In the genomic region with DNA sequence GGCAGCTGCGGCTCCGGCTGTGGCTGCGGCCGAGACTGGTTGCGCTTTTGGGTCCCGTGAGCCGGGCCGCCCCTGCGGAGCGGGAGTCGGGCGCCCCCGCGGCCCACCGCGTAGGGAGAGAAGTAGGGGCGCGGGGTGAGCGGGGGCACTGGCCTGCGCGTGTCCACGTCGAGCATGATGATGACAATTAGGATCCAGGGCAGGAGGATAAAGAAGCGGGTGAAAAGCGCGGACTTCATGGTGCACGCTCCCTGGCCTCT, we compare ENCODE assay signal across 1 cellular context.
TF ChIP-seq lines count a peak whose summit lies in the region.

No MANE protein-coding gene starts in this region.

TF ChIP-seq in HEK293, 187 proteins besides CTCF, POLR2A, EP300 and RAD21 (continued from another document):
- no peak for TF ChIP-seq GLI2 (tag by site-specific recombination; IDR thresholded peaks at IDR 0.05; ENCODE audit: borderline replicate concordance, low read depth)
- TF ChIP-seq ZBTB21 (tag by site-specific recombination; IDR thresholded peaks at IDR 0.05), result no peak
- TF ChIP-seq ZNF610 (tag by site-specific recombination; IDR thresholded peaks at IDR 0.05; ENCODE audit: borderline replicate concordance), result 0 out of 2 replicates have a peak, but pooled peaks have one; percentile 12
- peak; percentile 14; the same call in 1 of the 2 replicates for TF ChIP-seq ZNF792 (tag by site-specific recombination; IDR thresholded peaks at IDR 0.05)
- no peak for TF ChIP-seq BCL11A (tag by site-specific recombination; IDR thresholded peaks at IDR 0.05; ENCODE audit: low read depth)
- no peak for TF ChIP-seq ZNF600 (tag by site-specific recombination; IDR thresholded peaks at IDR 0.05)
- TF ChIP-seq KLF8 (tag by site-specific recombination; IDR thresholded peaks at IDR 0.05), result peak; percentile 10; the same call in 1 of the 2 replicates
- peak; percentile 13; the same call in 1 of the 2 replicates for TF ChIP-seq ZNF423 (tag by site-specific recombination; IDR thresholded peaks at IDR 0.05)
- TF ChIP-seq ZFHX2 (tag by site-specific recombination; conservative IDR thresholded peaks at IDR 0.05), result peak; percentile 2; the same call in 1 of the 2 replicates
- TF ChIP-seq SCRT2 (tag by site-specific recombination; IDR thresholded peaks at IDR 0.05), result 0 out of 2 replicates have a peak, but pooled peaks have one; percentile 11
- TF ChIP-seq, protein P1, sequence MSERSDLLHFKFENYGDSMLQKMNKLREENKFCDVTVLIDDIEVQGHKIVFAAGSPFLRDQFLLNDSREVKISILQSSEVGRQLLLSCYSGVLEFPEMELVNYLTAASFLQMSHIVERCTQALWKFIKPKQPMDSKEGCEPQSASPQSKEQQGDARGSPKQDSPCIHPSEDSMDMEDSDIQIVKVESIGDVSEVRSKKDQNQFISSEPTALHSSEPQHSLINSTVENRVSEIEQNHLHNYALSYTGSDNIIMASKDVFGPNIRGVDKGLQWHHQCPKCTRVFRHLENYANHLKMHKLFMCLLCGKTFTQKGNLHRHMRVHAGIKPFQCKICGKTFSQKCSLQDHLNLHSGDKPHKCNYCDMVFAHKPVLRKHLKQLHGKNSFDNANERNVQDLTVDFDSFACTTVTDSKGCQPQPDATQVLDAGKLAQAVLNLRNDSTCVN (tag by site-specific recombination; optimal IDR thresholded peaks at IDR 0.05), result peak; percentile 84
- TF ChIP-seq, protein P2, sequence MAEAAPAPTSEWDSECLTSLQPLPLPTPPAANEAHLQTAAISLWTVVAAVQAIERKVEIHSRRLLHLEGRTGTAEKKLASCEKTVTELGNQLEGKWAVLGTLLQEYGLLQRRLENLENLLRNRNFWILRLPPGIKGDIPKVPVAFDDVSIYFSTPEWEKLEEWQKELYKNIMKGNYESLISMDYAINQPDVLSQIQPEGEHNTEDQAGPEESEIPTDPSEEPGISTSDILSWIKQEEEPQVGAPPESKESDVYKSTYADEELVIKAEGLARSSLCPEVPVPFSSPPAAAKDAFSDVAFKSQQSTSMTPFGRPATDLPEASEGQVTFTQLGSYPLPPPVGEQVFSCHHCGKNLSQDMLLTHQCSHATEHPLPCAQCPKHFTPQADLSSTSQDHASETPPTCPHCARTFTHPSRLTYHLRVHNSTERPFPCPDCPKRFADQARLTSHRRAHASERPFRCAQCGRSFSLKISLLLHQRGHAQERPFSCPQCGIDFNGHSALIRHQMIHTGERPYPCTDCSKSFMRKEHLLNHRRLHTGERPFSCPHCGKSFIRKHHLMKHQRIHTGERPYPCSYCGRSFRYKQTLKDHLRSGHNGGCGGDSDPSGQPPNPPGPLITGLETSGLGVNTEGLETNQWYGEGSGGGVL (tag by site-specific recombination; IDR thresholded peaks at IDR 0.05), result peak; percentile 20; the same call in 1 of the 2 replicates
- no peak for TF ChIP-seq HOXC10 (CRISPR knock-in tag; IDR thresholded peaks at IDR 0.05)
- TF ChIP-seq ZNF629 (tag by site-specific recombination; IDR thresholded peaks at IDR 0.05), result 0 out of 2 replicates have a peak, but pooled peaks have one; percentile 11
- TF ChIP-seq ZNF785 (tag by site-specific recombination; IDR thresholded peaks at IDR 0.05), result no peak
- peak; percentile 73 for TF ChIP-seq ZNF2 (tag by site-specific recombination; IDR thresholded peaks at IDR 0.05)
- TF ChIP-seq ZNF335 (tag by site-specific recombination; conservative IDR thresholded peaks at IDR 0.05), result peak; percentile 89
- TF ChIP-seq, protein P3, sequence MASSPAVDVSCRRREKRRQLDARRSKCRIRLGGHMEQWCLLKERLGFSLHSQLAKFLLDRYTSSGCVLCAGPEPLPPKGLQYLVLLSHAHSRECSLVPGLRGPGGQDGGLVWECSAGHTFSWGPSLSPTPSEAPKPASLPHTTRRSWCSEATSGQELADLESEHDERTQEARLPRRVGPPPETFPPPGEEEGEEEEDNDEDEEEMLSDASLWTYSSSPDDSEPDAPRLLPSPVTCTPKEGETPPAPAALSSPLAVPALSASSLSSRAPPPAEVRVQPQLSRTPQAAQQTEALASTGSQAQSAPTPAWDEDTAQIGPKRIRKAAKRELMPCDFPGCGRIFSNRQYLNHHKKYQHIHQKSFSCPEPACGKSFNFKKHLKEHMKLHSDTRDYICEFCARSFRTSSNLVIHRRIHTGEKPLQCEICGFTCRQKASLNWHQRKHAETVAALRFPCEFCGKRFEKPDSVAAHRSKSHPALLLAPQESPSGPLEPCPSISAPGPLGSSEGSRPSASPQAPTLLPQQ (tag by site-specific recombination; IDR thresholded peaks at IDR 0.05), result 0 out of 2 replicates have a peak, but pooled peaks have one; percentile 4
- TF ChIP-seq, protein P4, sequence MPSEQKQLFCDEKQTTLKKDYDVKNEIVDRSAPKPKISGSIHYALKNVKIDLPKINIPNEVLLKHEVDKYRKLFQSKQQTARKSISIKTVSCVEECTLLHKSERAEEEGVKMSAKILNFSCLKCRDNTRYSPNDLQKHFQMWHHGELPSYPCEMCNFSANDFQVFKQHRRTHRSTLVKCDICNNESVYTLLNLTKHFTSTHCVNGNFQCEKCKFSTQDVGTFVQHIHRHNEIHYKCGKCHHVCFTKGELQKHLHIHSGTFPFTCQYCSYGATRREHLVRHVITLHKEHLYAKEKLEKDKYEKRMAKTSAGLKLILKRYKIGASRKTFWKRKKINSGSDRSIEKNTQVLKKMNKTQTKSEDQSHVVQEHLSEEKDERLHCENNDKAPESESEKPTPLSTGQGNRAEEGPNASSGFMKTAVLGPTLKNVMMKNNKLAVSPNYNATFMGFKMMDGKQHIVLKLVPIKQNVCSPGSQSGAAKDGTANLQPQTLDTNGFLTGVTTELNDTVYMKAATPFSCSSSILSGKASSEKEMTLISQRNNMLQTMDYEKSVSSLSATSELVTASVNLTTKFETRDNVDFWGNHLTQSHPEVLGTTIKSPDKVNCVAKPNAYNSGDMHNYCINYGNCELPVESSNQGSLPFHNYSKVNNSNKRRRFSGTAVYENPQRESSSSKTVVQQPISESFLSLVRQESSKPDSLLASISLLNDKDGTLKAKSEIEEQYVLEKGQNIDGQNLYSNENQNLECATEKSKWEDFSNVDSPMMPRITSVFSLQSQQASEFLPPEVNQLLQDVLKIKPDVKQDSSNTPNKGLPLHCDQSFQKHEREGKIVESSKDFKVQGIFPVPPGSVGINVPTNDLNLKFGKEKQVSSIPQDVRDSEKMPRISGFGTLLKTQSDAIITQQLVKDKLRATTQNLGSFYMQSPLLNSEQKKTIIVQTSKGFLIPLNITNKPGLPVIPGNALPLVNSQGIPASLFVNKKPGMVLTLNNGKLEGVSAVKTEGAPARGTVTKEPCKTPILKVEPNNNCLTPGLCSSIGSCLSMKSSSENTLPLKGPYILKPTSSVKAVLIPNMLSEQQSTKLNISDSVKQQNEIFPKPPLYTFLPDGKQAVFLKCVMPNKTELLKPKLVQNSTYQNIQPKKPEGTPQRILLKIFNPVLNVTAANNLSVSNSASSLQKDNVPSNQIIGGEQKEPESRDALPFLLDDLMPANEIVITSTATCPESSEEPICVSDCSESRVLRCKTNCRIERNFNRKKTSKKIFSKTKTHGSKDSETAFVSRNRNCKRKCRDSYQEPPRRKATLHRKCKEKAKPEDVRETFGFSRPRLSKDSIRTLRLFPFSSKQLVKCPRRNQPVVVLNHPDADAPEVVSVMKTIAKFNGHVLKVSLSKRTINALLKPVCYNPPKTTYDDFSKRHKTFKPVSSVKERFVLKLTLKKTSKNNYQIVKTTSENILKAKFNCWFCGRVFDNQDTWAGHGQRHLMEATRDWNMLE (tag by site-specific recombination; conservative IDR thresholded peaks at IDR 0.05; ENCODE audit: low read depth), result no peak
- TF ChIP-seq, protein P5, sequence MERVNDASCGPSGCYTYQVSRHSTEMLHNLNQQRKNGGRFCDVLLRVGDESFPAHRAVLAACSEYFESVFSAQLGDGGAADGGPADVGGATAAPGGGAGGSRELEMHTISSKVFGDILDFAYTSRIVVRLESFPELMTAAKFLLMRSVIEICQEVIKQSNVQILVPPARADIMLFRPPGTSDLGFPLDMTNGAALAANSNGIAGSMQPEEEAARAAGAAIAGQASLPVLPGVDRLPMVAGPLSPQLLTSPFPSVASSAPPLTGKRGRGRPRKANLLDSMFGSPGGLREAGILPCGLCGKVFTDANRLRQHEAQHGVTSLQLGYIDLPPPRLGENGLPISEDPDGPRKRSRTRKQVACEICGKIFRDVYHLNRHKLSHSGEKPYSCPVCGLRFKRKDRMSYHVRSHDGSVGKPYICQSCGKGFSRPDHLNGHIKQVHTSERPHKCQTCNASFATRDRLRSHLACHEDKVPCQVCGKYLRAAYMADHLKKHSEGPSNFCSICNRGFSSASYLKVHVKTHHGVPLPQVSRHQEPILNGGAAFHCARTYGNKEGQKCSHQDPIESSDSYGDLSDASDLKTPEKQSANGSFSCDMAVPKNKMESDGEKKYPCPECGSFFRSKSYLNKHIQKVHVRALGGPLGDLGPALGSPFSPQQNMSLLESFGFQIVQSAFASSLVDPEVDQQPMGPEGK (tag by site-specific recombination; IDR thresholded peaks at IDR 0.05), result peak; percentile 46; the same call in 1 of the 2 replicates
- 0 out of 2 replicates have a peak, but pooled peaks have one; percentile 34 for TF ChIP-seq REPIN1 (tag by site-specific recombination; IDR thresholded peaks at IDR 0.05; ENCODE audit: low read depth)
- no peak for TF ChIP-seq ZNF561 (tag by site-specific recombination; IDR thresholded peaks at IDR 0.05; ENCODE audit: borderline replicate concordance)
- peak; percentile 20; the same call in 1 of the 2 replicates for TF ChIP-seq GLI4 (tag by site-specific recombination; IDR thresholded peaks at IDR 0.05)
- TF ChIP-seq KLF16 (tag by site-specific recombination; IDR thresholded peaks at IDR 0.05), result peak; percentile 37; the same call in 1 of the 2 replicates
- no peak for TF ChIP-seq ZNF169 (tag by site-specific recombination; IDR thresholded peaks at IDR 0.05)
- TF ChIP-seq ZXDB (tag by site-specific recombination; IDR thresholded peaks at IDR 0.05), result peak; percentile 32; the same call in 1 of the 2 replicates
- TF ChIP-seq, protein P6, sequence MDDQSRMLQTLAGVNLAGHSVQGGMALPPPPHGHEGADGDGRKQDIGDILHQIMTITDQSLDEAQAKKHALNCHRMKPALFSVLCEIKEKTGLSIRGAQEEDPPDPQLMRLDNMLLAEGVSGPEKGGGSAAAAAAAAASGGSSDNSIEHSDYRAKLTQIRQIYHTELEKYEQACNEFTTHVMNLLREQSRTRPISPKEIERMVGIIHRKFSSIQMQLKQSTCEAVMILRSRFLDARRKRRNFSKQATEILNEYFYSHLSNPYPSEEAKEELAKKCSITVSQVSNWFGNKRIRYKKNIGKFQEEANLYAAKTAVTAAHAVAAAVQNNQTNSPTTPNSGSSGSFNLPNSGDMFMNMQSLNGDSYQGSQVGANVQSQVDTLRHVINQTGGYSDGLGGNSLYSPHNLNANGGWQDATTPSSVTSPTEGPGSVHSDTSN (CRISPR knock-in tag; IDR thresholded peaks at IDR 0.05), result no peak
- no peak for TF ChIP-seq SALL2 (tag by site-specific recombination; IDR thresholded peaks at IDR 0.05; ENCODE audit: borderline replicate concordance)
- 0 out of 2 replicates have a peak, but pooled peaks have one; percentile 76 for TF ChIP-seq ZNF391 (tag by site-specific recombination; IDR thresholded peaks at IDR 0.05; ENCODE audit: borderline replicate concordance, low read depth)
- TF ChIP-seq ZNF701 (tag by site-specific recombination; IDR thresholded peaks at IDR 0.05), result no peak
- 0 out of 2 replicates have a peak, but pooled peaks have one; percentile 19 for TF ChIP-seq FEZF1 (tag by site-specific recombination; IDR thresholded peaks at IDR 0.05)
- no peak for TF ChIP-seq ZBTB7A (tag by site-specific recombination; IDR thresholded peaks at IDR 0.05; ENCODE audit: low read depth)
- TF ChIP-seq, protein P7, sequence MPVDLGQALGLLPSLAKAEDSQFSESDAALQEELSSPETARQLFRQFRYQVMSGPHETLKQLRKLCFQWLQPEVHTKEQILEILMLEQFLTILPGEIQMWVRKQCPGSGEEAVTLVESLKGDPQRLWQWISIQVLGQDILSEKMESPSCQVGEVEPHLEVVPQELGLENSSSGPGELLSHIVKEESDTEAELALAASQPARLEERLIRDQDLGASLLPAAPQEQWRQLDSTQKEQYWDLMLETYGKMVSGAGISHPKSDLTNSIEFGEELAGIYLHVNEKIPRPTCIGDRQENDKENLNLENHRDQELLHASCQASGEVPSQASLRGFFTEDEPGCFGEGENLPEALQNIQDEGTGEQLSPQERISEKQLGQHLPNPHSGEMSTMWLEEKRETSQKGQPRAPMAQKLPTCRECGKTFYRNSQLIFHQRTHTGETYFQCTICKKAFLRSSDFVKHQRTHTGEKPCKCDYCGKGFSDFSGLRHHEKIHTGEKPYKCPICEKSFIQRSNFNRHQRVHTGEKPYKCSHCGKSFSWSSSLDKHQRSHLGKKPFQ (tag by site-specific recombination; IDR thresholded peaks at IDR 0.05), result no peak
- no peak for TF ChIP-seq ZNF266 (tag by site-specific recombination; IDR thresholded peaks at IDR 0.05; ENCODE audit: low read depth)
- TF ChIP-seq ZNF548 (tag by site-specific recombination; IDR thresholded peaks at IDR 0.05), result no peak
- TF ChIP-seq KLF9 (tag by site-specific recombination; IDR thresholded peaks at IDR 0.05; ENCODE audit: low read depth), result peak; percentile 24
- TF ChIP-seq, protein P8, sequence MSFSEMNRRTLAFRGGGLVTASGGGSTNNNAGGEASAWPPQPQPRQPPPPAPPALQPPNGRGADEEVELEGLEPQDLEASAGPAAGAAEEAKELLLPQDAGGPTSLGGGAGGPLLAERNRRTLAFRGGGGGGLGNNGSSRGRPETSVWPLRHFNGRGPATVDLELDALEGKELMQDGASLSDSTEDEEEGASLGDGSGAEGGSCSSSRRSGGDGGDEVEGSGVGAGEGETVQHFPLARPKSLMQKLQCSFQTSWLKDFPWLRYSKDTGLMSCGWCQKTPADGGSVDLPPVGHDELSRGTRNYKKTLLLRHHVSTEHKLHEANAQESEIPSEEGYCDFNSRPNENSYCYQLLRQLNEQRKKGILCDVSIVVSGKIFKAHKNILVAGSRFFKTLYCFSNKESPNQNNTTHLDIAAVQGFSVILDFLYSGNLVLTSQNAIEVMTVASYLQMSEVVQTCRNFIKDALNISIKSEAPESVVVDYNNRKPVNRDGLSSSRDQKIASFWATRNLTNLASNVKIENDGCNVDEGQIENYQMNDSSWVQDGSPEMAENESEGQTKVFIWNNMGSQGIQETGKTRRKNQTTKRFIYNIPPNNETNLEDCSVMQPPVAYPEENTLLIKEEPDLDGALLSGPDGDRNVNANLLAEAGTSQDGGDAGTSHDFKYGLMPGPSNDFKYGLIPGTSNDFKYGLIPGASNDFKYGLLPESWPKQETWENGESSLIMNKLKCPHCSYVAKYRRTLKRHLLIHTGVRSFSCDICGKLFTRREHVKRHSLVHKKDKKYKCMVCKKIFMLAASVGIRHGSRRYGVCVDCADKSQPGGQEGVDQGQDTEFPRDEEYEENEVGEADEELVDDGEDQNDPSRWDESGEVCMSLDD (tag by site-specific recombination; IDR thresholded peaks at IDR 0.05), result peak; percentile 80; the same call in 1 of the 2 replicates
- no peak for TF ChIP-seq ZNF501 (tag by site-specific recombination; IDR thresholded peaks at IDR 0.05)
- TF ChIP-seq ZNF777 (tag by site-specific recombination; IDR thresholded peaks at IDR 0.05; ENCODE audit: borderline replicate concordance), result peak; percentile 92
- TF ChIP-seq ZNF274 (IDR thresholded peaks at IDR 0.05; ENCODE audit: low read length), result no peak
- TF ChIP-seq ZNF274 (tag by site-specific recombination; IDR thresholded peaks at IDR 0.05; ENCODE audit: borderline replicate concordance), result no peak
- TF ChIP-seq ZNF350 (tag by site-specific recombination; IDR thresholded peaks at IDR 0.05), result no peak
- TF ChIP-seq ZNF626 (tag by site-specific recombination; IDR thresholded peaks at IDR 0.05), result no peak
- TF ChIP-seq ZNF654 (tag by site-specific recombination; IDR thresholded peaks at IDR 0.05; ENCODE audit: low read depth), result no peak
- TF ChIP-seq EGR2 (tag by site-specific recombination; IDR thresholded peaks at IDR 0.05; ENCODE audit: low read depth), result peak; percentile 92
- TF ChIP-seq ZBTB17 (tag by site-specific recombination; IDR thresholded peaks at IDR 0.05), result 0 out of 2 replicates have a peak, but pooled peaks have one; percentile 18
